ENCODE assay signal across 24 cellular contexts in genomic region chr15:81072551-81072950, GRCh38.
"Had no signal": no experiment of that assay in that cellular context is flagged by ENCODE, and none has a peak within 500 bp of the region (broad histone marks: within the 10 kb centered on the region; RNA-seq: fewer than 3 reads in every experiment).

No MANE protein-coding gene starts in this region.

- DNase-seq: Kasumi-1, MG63, NCI-H1092 treated with DMSO at 0.1 percent for 48 hours, NCI-H1436, NCI-H187, NCI-H2029, NCI-H2081 treated with DMSO at 0.1 percent for 48 hours, NCI-H2171, NCI-H226, NCI-H446, NCI-H510A, NCI-H524 treated with DMSO at 0.1 percent for 48 hours, NCI-H69, NCI-H774, Peyer's patch, SHP77 treated with DMSO at 0.1 percent for 48 hours had no signal

- H3K36me3 ChIP-seq: MG63, Peyer's patch, SJSA1 had no signal

- H3K4me3 ChIP-seq: K562, MG63, Peyer's patch, SJSA1, SK-N-MC had no signal

- H3K4me1 Mint-ChIP-seq: IgD-negative memory B cell had no signal

- H3K4me2 ChIP-seq: KMS-11 had no signal

- FAIRE-seq: HTR-8/SVneo, K562 had no signal

- ATAC-seq: K562, Right ventricle myocardium inferior had no signal

- H3K27me3 ChIP-seq: MG63, Peyer's patch, SJSA1 had no signal

- H3K9me3 ChIP-seq: Peyer's patch, SJSA1 had no signal

- H3K9ac ChIP-seq: KMS-11 had no signal

- H3K27ac ChIP-seq: HL-60, KMS-11, Peyer's patch, SJSA1, SK-N-MC had no signal

- H3K4me1 ChIP-seq: Peyer's patch, SJSA1 had no signal

- H3K27ac Mint-ChIP-seq: IgD-negative memory B cell had no signal

- H3K4me3 Mint-ChIP-seq: IgD-negative memory B cell had no signal
